20 cellular contexts compared by ENCODE assay signal in the genomic region with DNA sequence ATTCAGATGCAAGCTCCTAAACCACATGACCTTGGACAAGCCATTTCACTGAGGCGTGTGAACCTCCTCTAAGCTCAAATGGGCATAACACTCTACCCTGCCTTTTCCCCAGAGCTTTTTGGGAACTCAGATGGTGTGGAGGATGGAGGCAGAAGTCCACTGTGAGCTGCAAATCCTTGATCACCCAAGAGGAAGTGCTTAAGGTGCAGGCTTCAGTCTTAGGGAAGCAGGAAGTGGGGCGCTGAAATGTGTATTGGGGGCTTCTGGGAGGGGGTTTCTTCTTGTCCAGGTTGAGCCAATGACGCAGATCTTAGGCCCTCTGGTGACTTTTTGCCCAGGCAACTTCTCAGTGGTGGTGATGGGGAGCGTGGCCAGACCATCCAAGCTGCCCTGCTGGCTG. TPM values are rescaled to one million over a fixed set of nuclear protein-coding genes. Genes with fewer than 3 reads are reported as not detected.
A peak's percentile ranks its signal among the peaks of the same experiment; 100 is the strongest.
DNase-seq lines count a peak whose midpoint lies in the region; ATAC-seq and TF ChIP-seq lines count a peak whose summit lies in the region.
"Had no signal": no experiment of that assay in that cellular context is flagged by ENCODE, and none has a peak within 500 bp of the region (broad histone marks: within the 10 kb centered on the region; RNA-seq: fewer than 3 reads in every experiment).

No MANE protein-coding gene starts in this region.

- DNase-seq in CD14-positive monocyte (ENCODE audit: low spot score) = no peak
- DNase-seq in KBM-7 = peak; percentile 32
- peak; percentile 21 for DNase-seq in spleen
- no peak for DNase-seq in esophagus muscularis mucosa (ENCODE audit: extremely low spot score)
- no peak for DNase-seq in AG08395 (ENCODE audit: low spot score)
- DNase-seq in heart right ventricle = no peak
- DNase-seq: Caco-2; CD4-positive, alpha-beta T cell; DMS153; GF-D8; MG63; NCI-H1417 treated with DMSO at 0.1 percent for 48 hours; NCI-H187 treated with DMSO at 0.1 percent for 48 hours; NCI-H226; NCI-H524; NCI-H82; Peyer's patch; T-helper 17 cell had no signal

- TF ChIP-seq CTCF in CD14-positive monocyte (IDR thresholded peaks at IDR 0.05) (no peak), SU-DHL-6 (IDR thresholded peaks at IDR 0.05; ENCODE audit: insufficient read depth, low read length, poor library complexity, severe bottlenecking) (no peak), spleen (IDR thresholded peaks at IDR 0.05 in 8 of 11, conservative IDR thresholded peaks at IDR 0.05 in 3 of 11) (no peak), esophagus muscularis mucosa (IDR thresholded peaks at IDR 0.05) (no peak), heart right ventricle (IDR thresholded peaks at IDR 0.05) (no peak)

- H3K4me3 ChIP-seq in SU-DHL-6 (ENCODE audit: insufficient read depth, low read length, poor library complexity, severe bottlenecking) (no peak overlapping the region), spleen (no peak overlapping the region), esophagus muscularis mucosa (no peak overlapping the region), heart right ventricle (no peak overlapping the region)
- H3K4me3 ChIP-seq: MG63, Peyer's patch, SJSA1 had no signal

- peaks cover 40 to 52% of the 10 kb centered on the region in 2 donors for H3K36me3 Mint-ChIP-seq in CD14-positive monocyte

- TF ChIP-seq EP300 in esophagus muscularis mucosa (IDR thresholded peaks at IDR 0.05) = no peak

- peak overlapping the region in 5 of 7 donors; percentile 50 to 96 (median 77) for H3K27ac Mint-ChIP-seq in CD14-positive monocyte
- H3K27ac Mint-ChIP-seq: CD4-positive, alpha-beta T cell; T-helper 17 cell had no signal

- H3K4me1 Mint-ChIP-seq in CD14-positive monocyte = peaks cover 96% of the 10 kb centered on the region

- H3K9ac ChIP-seq in SU-DHL-6 (ENCODE audit: low read length) = peak overlapping the region; percentile 79

- intact Hi-C loops in CD14-positive monocyte (cut with micrococcal nuclease) = loop anchor here in 1 of 2 donors (10.0 kb wide), 1 partner anchor 145 kb away; the partner anchor contains the start of gene NUBP1
- intact Hi-C loops in spleen (cut with DNase I; ENCODE audit: low total_unique reads) = no loop called here
- intact Hi-C loops in esophagus muscularis mucosa (cut with DNase I) = no loop called here
- intact Hi-C loops in heart right ventricle (cut with DNase I) = loop anchor here in 1 of 10 donors (10.0 kb wide), 1 partner anchor 115 kb away; no protein-coding TSS in a partner anchor

- no peaks in the 10 kb centered on the region for H3K9me3 ChIP-seq in SU-DHL-6 (ENCODE audit: insufficient read depth, low read length)
- no peaks in the 10 kb centered on the region for H3K9me3 ChIP-seq in spleen
- no peaks in the 10 kb centered on the region for H3K9me3 ChIP-seq in esophagus muscularis mucosa
- no peaks in the 10 kb centered on the region for H3K9me3 ChIP-seq in heart right ventricle
- H3K9me3 ChIP-seq: Caco-2, MG63, Peyer's patch, SJSA1 had no signal

- no peak for ATAC-seq in heart right ventricle
- ATAC-seq: T-helper 17 cell had no signal

- H3F3A ChIP-seq in SU-DHL-6 (ENCODE audit: insufficient read depth) = peaks cover 60% of the 10 kb centered on the region

- H3K27me3 Mint-ChIP-seq in CD14-positive monocyte (ENCODE audit: low read depth in 3 of 3) = no peaks in the 10 kb centered on the region

- in situ Hi-C loops in KBM-7 (cut with MboI; ENCODE audit: low pct_unique_long_range_greater_than_20kb, low sequenced_read_pairs) = no loop called here

- H3K9me2 ChIP-seq in SU-DHL-6 (replicated peaks; ENCODE audit: insufficient read depth, low read length) = no peaks in the 10 kb centered on the region

- H3K27me3 ChIP-seq in SU-DHL-6 (ENCODE audit: low read length) (no peaks in the 10 kb centered on the region), spleen (replicated peaks in 1 of 7) (no peaks in the 10 kb centered on the region), esophagus muscularis mucosa (peaks cover 0 to 30% (median 0%) of the 10 kb centered on the region in 4 donors), heart right ventricle (no peaks in the 10 kb centered on the region)
- H3K27me3 ChIP-seq: Peyer's patch had no signal

- H3K36me3 ChIP-seq in SU-DHL-6 (ENCODE audit: low read length) = 0 out of 2 replicates have a peak, but pooled peaks cover 5% of the 10 kb centered on the region
- peaks cover 0 to 37% (median 0%) of the 10 kb centered on the region in 6 donors for H3K36me3 ChIP-seq in spleen
- no peaks in the 10 kb centered on the region for H3K36me3 ChIP-seq in esophagus muscularis mucosa
- peaks cover 0 to 32% (median 0%) of the 10 kb centered on the region in 9 donors for H3K36me3 ChIP-seq in heart right ventricle
- H3K36me3 ChIP-seq: MG63, Peyer's patch, SJSA1 had no signal

- 59 to 67% (median 65%) methylated on average over 4 of the region's 4 CpGs for WGBS in spleen, 5 donors
- WGBS in esophagus muscularis mucosa = 92% methylated on average over 4 of the region's 4 CpGs
- WGBS in heart right ventricle, 2 donors = 83 to 86% methylated on average over 4 of the region's 4 CpGs

- TF ChIP-seq POLR2A in spleen (IDR thresholded peaks at IDR 0.05) = no peak
- TF ChIP-seq POLR2A in esophagus muscularis mucosa (IDR thresholded peaks at IDR 0.05; ENCODE audit: low read depth) = no peak

- H3K4me1 ChIP-seq in spleen = peaks cover 39 to 100% (median 95%) of the 10 kb centered on the region in 6 donors
- peaks cover 0 to under 1% (median 0%) of the 10 kb centered on the region in 4 donors for H3K4me1 ChIP-seq in esophagus muscularis mucosa
- H3K4me1 ChIP-seq in heart right ventricle = peaks cover 0 to 86% (median 0%) of the 10 kb centered on the region in 9 donors
- H3K4me1 ChIP-seq: Caco-2, SJSA1 had no signal

- H3K79me2 ChIP-seq in SU-DHL-6 (ENCODE audit: insufficient read depth, low read length) = peaks cover 65% of the 10 kb centered on the region

- peaks cover 0 to 2% (median 0%) of the 10 kb centered on the region in 7 donors for H3K9me3 Mint-ChIP-seq in CD14-positive monocyte
- H3K9me3 Mint-ChIP-seq: CD4-positive, alpha-beta T cell had no signal

- H3K4me2 ChIP-seq in SU-DHL-6 (ENCODE audit: low read depth, low read length, poor library complexity, severe bottlenecking) = peak overlapping the region; percentile 81

- H4K20me1 ChIP-seq in SU-DHL-6 (ENCODE audit: low read depth, low read length) = no peaks in the 10 kb centered on the region

- peak overlapping the region in 1 of 2 donors; percentile 88 for H3K4me3 Mint-ChIP-seq in CD14-positive monocyte
- H3K4me3 Mint-ChIP-seq: CD4-positive, alpha-beta T cell; T-helper 17 cell had no signal

- H2AFZ ChIP-seq in SU-DHL-6 (ENCODE audit: low read depth, low read length, severe bottlenecking) = no peak overlapping the region

- H3K27ac ChIP-seq in SU-DHL-6 (ENCODE audit: low read depth, low read length) = peak overlapping the region; percentile 96
- peak overlapping the region in 6 of 8 donors; percentile 13 to 82 (median 68) for H3K27ac ChIP-seq in spleen
- no peak overlapping the region for H3K27ac ChIP-seq in esophagus muscularis mucosa (replicated peaks in 1 of 4)
- no peak overlapping the region for H3K27ac ChIP-seq in heart right ventricle
- H3K27ac ChIP-seq: SJSA1 had no signal

RNA-seq across cellular contexts. Expression of gene CIITA, which starts 12.9 kb away (rescaled TPM):
- 10 to 100 TPM; 15.6 to 22.1 TPM for polyA plus RNA-seq in CD14-positive monocyte
- 100 to 1,000 TPM in 6 of 7 donors, 10 to 100 TPM in 1; 88.0 to 179 (median 143) TPM for total RNA-seq in spleen
- polyA plus RNA-seq in spleen = 10 to 100 TPM; 67.0 to 93.6 (median 81.8) TPM
- total RNA-seq in esophagus muscularis mucosa = 10 to 100 TPM in 1 of 4 donors, 1 to 10 TPM in 3; 6.8 to 11.2 (median 8.9) TPM
- total RNA-seq in heart right ventricle = 10 to 100 TPM in 3 of 10 donors, 1 to 10 TPM in 7; 5.1 to 50.8 (median 8.7) TPM
- 10 to 100 TPM in 1 of 2 donors, 1 to 10 TPM in 1; 2.1 to 25.3 TPM for polyA plus RNA-seq in heart right ventricle

RNA-seq across cellular contexts. Expression of gene DEXI, which starts 52.4 kb away (rescaled TPM):
- polyA plus RNA-seq in CD14-positive monocyte = 10 to 100 TPM in 1 of 2 donors, 1 to 10 TPM in 1; 6.8 to 10.8 TPM
- total RNA-seq in spleen = 10 to 100 TPM; 25.4 to 81.5 (median 36.8) TPM
- polyA plus RNA-seq in spleen = 10 to 100 TPM; 14.9 to 29.0 (median 21.5) TPM
- 100 to 1,000 TPM; 106 to 133 (median 125) TPM for total RNA-seq in esophagus muscularis mucosa
- 100 to 1,000 TPM in 4 of 10 donors, 10 to 100 TPM in 6; 68.8 to 109 (median 81.6) TPM for total RNA-seq in heart right ventricle
- polyA plus RNA-seq in heart right ventricle = 100 to 1,000 TPM in 1 of 2 donors, 10 to 100 TPM in 1; 91.4 to 104 TPM

RNA-seq across cellular contexts. Expression of gene CLEC16A, which starts 54.5 kb away (rescaled TPM):
- polyA plus RNA-seq in CD14-positive monocyte (1 to 10 TPM; 3.4 to 5.8 TPM), spleen (10 to 100 TPM in 1 of 3 donors, 1 to 10 TPM in 2; 7.3 to 15.9 (median 8.2) TPM), heart right ventricle (10 to 100 TPM; 12.1 to 16.7 TPM)
- total RNA-seq in spleen (10 to 100 TPM; 32.1 to 54.6 (median 43.8) TPM), esophagus muscularis mucosa (10 to 100 TPM; 22.3 to 34.7 (median 29.2) TPM), heart right ventricle (10 to 100 TPM; 17.2 to 30.8 (median 23.2) TPM)

Comparison
In these comparisons a context has a peak if more than half of its experiments do, and no peak if none do; other contexts are left out.
1. DNase-seq: peak in KBM-7 (single experiment) and spleen (single experiment); none in CD14-positive monocyte (single experiment), esophagus muscularis mucosa (single experiment), AG08395 (single experiment) and heart right ventricle (0 of 2).
2. H3K27ac ChIP-seq: peak in SU-DHL-6 (single experiment) and spleen (6 of 8); none in esophagus muscularis mucosa (0 of 4) and heart right ventricle (0 of 10).